1 cellular context compared by ENCODE assay signal in the genomic region with DNA sequence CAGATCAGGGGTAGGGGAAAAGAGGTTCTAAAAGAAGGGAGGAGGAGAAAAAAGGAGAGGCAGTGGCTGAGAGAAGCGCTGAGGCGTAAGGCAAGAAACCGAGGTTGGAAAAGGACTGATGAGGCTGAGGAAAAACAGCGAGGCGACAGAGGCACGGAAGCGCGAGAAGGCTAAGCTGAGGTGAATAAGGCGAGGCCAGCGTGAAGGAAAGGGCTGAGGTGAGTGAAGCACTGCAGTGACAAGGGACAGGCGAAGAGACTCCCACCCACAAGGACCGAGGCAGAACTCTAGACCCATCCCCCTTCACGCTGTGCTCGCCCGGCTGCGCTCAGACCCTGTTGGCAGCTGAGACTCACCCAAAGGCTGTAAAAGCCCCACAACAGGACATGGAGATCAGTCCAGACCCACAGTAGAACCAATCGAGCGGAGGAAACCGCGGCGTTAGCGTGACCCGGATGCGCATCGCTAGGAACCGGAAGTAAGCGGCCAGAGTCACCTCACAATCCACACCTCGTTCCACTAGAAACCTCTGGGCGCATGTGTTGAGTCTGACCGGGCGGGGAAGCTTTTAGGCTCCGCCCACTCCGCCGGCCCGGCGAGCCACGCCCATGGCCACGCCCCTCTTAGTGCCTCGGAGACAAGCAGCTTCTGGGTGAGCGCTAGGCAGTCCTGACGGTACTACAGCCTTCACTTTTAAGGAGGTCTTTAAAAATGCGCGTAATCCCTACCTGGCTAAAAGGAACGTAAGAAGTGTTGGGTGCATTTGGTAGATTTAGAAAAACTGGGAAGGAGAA.
TF ChIP-seq lines count a peak whose summit lies in the region.

A gene with protein sequence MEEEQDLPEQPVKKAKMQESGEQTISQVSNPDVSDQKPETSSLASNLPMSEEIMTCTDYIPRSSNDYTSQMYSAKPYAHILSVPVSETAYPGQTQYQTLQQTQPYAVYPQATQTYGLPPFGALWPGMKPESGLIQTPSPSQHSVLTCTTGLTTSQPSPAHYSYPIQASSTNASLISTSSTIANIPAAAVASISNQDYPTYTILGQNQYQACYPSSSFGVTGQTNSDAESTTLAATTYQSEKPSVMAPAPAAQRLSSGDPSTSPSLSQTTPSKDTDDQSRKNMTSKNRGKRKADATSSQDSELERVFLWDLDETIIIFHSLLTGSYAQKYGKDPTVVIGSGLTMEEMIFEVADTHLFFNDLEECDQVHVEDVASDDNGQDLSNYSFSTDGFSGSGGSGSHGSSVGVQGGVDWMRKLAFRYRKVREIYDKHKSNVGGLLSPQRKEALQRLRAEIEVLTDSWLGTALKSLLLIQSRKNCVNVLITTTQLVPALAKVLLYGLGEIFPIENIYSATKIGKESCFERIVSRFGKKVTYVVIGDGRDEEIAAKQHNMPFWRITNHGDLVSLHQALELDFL (minus strand): TSS at position 443 of the 794 bp plus-strand sequence. CDS start 30,584 bp downstream, outside the sequence.

TF ChIP-seq in HepG2, 621 proteins besides CTCF, POLR2A, EP300 and RAD21 (continued from another document and continues in another):
- TF ChIP-seq, protein P1, sequence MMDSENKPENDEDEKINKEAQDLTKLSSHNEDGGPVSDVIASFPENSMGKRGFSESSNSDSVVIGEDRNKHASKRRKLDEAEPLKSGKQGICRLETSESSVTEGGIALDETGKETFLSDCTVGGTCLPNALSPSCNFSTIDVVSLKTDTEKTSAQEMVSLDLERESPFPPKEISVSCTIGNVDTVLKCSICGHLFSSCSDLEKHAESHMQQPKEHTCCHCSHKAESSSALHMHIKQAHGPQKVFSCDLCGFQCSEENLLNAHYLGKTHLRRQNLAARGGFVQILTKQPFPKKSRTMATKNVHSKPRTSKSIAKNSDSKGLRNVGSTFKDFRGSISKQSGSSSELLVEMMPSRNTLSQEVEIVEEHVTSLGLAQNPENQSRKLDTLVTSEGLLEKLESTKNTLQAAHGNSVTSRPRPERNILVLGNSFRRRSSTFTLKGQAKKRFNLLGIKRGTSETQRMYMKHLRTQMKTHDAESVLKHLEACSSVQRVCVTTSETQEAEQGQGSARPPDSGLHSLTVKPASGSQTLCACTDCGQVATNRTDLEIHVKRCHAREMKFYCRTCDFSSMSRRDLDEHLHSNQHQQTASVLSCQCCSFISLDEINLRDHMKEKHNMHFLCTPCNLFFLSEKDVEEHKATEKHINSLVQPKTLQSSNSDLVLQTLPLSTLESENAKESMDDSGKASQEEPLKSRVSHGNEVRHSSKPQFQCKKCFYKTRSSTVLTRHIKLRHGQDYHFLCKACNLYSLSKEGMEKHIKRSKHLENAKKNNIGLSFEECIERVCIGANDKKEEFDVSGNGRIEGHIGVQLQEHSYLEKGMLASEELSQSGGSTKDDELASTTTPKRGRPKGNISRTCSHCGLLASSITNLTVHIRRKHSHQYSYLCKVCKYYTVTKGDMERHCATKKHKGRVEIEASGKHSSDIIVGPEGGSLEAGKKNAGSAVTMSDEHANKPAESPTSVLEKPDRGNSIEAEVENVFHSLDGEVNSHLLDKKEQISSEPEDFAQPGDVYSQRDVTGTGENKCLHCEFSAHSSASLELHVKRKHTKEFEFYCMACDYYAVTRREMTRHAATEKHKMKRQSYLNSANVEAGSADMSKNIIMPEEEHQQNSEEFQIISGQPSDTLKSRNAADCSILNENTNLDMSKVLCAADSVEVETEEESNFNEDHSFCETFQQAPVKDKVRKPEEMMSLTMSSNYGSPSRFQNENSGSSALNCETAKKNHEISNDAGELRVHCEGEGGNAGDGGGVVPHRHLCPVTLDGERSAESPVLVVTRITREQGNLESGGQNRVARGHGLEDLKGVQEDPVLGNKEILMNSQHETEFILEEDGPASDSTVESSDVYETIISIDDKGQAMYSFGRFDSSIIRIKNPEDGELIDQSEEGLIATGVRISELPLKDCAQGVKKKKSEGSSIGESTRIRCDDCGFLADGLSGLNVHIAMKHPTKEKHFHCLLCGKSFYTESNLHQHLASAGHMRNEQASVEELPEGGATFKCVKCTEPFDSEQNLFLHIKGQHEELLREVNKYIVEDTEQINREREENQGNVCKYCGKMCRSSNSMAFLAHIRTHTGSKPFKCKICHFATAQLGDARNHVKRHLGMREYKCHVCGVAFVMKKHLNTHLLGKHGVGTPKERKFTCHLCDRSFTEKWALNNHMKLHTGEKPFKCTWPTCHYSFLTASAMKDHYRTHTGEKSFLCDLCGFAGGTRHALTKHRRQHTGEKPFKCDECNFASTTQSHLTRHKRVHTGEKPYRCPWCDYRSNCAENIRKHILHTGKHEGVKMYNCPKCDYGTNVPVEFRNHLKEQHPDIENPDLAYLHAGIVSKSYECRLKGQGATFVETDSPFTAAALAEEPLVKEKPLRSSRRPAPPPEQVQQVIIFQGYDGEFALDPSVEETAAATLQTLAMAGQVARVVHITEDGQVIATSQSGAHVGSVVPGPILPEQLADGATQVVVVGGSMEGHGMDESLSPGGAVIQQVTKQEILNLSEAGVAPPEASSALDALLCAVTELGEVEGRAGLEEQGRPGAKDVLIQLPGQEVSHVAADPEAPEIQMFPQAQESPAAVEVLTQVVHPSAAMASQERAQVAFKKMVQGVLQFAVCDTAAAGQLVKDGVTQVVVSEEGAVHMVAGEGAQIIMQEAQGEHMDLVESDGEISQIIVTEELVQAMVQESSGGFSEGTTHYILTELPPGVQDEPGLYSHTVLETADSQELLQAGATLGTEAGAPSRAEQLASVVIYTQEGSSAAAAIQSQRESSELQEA (CRISPR knock-in tag; IDR thresholded peaks at IDR 0.05; ENCODE audit: not compliant biosample characterization): no peak
- 0 out of 2 replicates have a peak, but pooled peaks have one; percentile 34 for TF ChIP-seq PAWR (CRISPR knock-in tag; IDR thresholded peaks at IDR 0.05; ENCODE audit: borderline replicate concordance)
- TF ChIP-seq, protein P2, sequence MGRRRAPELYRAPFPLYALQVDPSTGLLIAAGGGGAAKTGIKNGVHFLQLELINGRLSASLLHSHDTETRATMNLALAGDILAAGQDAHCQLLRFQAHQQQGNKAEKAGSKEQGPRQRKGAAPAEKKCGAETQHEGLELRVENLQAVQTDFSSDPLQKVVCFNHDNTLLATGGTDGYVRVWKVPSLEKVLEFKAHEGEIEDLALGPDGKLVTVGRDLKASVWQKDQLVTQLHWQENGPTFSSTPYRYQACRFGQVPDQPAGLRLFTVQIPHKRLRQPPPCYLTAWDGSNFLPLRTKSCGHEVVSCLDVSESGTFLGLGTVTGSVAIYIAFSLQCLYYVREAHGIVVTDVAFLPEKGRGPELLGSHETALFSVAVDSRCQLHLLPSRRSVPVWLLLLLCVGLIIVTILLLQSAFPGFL (CRISPR knock-in tag; IDR thresholded peaks at IDR 0.05): no peak
- TF ChIP-seq EHMT2 (IDR thresholded peaks at IDR 0.05; ENCODE audit: borderline replicate concordance, low read depth, low read length): no peak
- TF ChIP-seq, protein P3, sequence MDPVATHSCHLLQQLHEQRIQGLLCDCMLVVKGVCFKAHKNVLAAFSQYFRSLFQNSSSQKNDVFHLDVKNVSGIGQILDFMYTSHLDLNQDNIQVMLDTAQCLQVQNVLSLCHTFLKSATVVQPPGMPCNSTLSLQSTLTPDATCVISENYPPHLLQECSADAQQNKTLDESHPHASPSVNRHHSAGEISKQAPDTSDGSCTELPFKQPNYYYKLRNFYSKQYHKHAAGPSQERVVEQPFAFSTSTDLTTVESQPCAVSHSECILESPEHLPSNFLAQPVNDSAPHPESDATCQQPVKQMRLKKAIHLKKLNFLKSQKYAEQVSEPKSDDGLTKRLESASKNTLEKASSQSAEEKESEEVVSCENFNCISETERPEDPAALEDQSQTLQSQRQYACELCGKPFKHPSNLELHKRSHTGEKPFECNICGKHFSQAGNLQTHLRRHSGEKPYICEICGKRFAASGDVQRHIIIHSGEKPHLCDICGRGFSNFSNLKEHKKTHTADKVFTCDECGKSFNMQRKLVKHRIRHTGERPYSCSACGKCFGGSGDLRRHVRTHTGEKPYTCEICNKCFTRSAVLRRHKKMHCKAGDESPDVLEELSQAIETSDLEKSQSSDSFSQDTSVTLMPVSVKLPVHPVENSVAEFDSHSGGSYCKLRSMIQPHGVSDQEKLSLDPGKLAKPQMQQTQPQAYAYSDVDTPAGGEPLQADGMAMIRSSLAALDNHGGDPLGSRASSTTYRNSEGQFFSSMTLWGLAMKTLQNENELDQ (CRISPR knock-in tag; IDR thresholded peaks at IDR 0.05; ENCODE audit: borderline replicate concordance): no peak
- TF ChIP-seq NFE2 (CRISPR knock-in tag; IDR thresholded peaks at IDR 0.05): no peak
- no peak for TF ChIP-seq ARNT (IDR thresholded peaks at IDR 0.05)
- TF ChIP-seq ZNF550 (CRISPR knock-in tag; IDR thresholded peaks at IDR 0.05; ENCODE audit: borderline replicate concordance): no peak
- TF ChIP-seq ZKSCAN8 (CRISPR knock-in tag; IDR thresholded peaks at IDR 0.05; ENCODE audit: borderline replicate concordance): 0 out of 2 replicates have a peak, but pooled peaks have one; percentile 28
- no peak for TF ChIP-seq SETDB1 (CRISPR knock-in tag; IDR thresholded peaks at IDR 0.05; ENCODE audit: borderline replicate concordance)
- TF ChIP-seq, protein P4, sequence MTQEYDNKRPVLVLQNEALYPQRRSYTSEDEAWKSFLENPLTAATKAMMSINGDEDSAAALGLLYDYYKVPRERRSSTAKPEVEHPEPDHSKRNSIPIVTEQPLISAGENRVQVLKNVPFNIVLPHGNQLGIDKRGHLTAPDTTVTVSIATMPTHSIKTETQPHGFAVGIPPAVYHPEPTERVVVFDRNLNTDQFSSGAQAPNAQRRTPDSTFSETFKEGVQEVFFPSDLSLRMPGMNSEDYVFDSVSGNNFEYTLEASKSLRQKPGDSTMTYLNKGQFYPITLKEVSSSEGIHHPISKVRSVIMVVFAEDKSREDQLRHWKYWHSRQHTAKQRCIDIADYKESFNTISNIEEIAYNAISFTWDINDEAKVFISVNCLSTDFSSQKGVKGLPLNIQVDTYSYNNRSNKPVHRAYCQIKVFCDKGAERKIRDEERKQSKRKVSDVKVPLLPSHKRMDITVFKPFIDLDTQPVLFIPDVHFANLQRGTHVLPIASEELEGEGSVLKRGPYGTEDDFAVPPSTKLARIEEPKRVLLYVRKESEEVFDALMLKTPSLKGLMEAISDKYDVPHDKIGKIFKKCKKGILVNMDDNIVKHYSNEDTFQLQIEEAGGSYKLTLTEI (CRISPR knock-in tag; conservative IDR thresholded peaks at IDR 0.05): no peak
- TF ChIP-seq, protein P5, sequence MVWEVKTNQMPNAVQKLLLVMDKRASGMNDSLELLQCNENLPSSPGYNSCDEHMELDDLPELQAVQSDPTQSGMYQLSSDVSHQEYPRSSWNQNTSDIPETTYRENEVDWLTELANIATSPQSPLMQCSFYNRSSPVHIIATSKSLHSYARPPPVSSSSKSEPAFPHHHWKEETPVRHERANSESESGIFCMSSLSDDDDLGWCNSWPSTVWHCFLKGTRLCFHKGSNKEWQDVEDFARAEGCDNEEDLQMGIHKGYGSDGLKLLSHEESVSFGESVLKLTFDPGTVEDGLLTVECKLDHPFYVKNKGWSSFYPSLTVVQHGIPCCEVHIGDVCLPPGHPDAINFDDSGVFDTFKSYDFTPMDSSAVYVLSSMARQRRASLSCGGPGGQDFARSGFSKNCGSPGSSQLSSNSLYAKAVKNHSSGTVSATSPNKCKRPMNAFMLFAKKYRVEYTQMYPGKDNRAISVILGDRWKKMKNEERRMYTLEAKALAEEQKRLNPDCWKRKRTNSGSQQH (CRISPR knock-in tag; IDR thresholded peaks at IDR 0.05; ENCODE audit: low read depth): no peak; the same call in 1 of the 2 replicates
- no peak for TF ChIP-seq ZNF33A (CRISPR knock-in tag; IDR thresholded peaks at IDR 0.05; ENCODE audit: borderline replicate concordance)
- no peak for TF ChIP-seq ZNF737 (CRISPR knock-in tag; IDR thresholded peaks at IDR 0.05; ENCODE audit: borderline replicate concordance)
- TF ChIP-seq ZNF282 (IDR thresholded peaks at IDR 0.05; ENCODE audit: partially characterized antibody): no peak
- TF ChIP-seq NR2F1 (CRISPR knock-in tag; IDR thresholded peaks at IDR 0.05): no peak
- TF ChIP-seq, protein P6, sequence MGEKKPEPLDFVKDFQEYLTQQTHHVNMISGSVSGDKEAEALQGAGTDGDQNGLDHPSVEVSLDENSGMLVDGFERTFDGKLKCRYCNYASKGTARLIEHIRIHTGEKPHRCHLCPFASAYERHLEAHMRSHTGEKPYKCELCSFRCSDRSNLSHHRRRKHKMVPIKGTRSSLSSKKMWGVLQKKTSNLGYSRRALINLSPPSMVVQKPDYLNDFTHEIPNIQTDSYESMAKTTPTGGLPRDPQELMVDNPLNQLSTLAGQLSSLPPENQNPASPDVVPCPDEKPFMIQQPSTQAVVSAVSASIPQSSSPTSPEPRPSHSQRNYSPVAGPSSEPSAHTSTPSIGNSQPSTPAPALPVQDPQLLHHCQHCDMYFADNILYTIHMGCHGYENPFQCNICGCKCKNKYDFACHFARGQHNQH (CRISPR knock-in tag; IDR thresholded peaks at IDR 0.05): peak; percentile 79; the same call in 1 of the 2 replicates
- TF ChIP-seq KLF11 (CRISPR knock-in tag; IDR thresholded peaks at IDR 0.05): peak; percentile 48; the same call in 1 of the 2 replicates
- TF ChIP-seq NFATC3 (CRISPR knock-in tag; IDR thresholded peaks at IDR 0.05): no peak
- TF ChIP-seq, protein P7, sequence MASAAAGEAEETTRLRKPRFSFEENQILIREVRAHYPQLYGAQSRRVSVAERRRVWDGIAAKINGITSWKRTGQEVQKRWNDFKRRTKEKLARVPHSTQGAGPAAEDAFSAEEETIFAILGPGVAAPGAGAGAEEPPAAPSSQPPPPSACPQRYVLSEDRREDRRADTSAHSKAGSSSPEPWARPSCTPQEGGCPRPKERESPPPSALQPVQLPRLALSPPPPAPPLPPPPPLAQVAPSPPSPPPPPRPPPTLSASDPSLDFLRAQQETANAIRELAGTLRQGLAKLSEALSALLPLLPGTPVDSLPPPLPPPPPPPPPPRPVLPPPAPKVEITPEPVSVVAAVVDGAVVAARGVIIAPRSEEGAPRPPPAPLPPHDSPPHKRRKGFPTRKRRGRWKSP (CRISPR knock-in tag; IDR thresholded peaks at IDR 0.05): peak; percentile 70; the same call in 1 of the 2 replicates
- peak; percentile 59; the same call in 1 of the 2 replicates for TF ChIP-seq SP5 (CRISPR knock-in tag; IDR thresholded peaks at IDR 0.05; ENCODE audit: borderline replicate concordance, low read depth)
- TF ChIP-seq, protein P8, sequence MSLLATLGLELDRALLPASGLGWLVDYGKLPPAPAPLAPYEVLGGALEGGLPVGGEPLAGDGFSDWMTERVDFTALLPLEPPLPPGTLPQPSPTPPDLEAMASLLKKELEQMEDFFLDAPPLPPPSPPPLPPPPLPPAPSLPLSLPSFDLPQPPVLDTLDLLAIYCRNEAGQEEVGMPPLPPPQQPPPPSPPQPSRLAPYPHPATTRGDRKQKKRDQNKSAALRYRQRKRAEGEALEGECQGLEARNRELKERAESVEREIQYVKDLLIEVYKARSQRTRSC (CRISPR knock-in tag; IDR thresholded peaks at IDR 0.05; ENCODE audit: low read depth): no peak
- TF ChIP-seq ZFX (CRISPR knock-in tag; IDR thresholded peaks at IDR 0.05; ENCODE audit: low read depth): peak; percentile 66; the same call in 1 of the 2 replicates
- TF ChIP-seq, protein P9, sequence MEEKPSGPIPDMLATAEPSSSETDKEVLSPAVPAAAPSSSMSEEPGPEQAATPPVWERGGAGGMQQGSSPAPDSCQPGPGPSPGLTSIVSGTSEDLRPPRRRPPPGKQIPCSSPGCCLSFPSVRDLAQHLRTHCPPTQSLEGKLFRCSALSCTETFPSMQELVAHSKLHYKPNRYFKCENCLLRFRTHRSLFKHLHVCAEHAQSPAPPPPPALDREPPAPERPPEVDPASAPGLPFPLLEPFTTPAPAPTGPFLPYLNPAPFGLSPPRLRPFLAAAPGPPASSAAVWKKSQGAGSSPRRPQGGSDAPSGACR (CRISPR knock-in tag; IDR thresholded peaks at IDR 0.05): no peak
- TF ChIP-seq ZNF746 (CRISPR knock-in tag; IDR thresholded peaks at IDR 0.05): no peak
